In genomic region chr9:90478821-90479220, GRCh38 we compare ENCODE assay signal across 7 cellular contexts.
"Had no signal": no experiment of that assay in that cellular context is flagged by ENCODE, and none has a peak within 500 bp of the region (broad histone marks: within the 10 kb centered on the region; RNA-seq: fewer than 3 reads in every experiment).

No MANE protein-coding gene starts in this region.

- H3K9me3 Mint-ChIP-seq: H9 had no signal

- ATAC-seq: K562 had no signal

- H3K9ac ChIP-seq: GM23248 had no signal

- H2AFZ ChIP-seq: GM23248 had no signal

- H3K27ac ChIP-seq: GM23248, HL-60 had no signal

- DNase-seq: GM23248, H9, HCEC 1CT, IMR-90, KG1 had no signal

- H3K4me3 Mint-ChIP-seq: H9 had no signal

- H3K4me3 ChIP-seq: GM23248, K562 had no signal
